Comparison of ENCODE assay signal across 1 cellular context in genomic region chr6:154411076-154411475, GRCh38.
TF ChIP-seq lines count a peak whose summit lies in the region.

No MANE protein-coding gene starts in this region.

TF ChIP-seq in WTC11, 78 proteins besides CTCF, POLR2A, EP300 and RAD21 (continued from another document):
- no peak for TF ChIP-seq ZBTB43 (CRISPR knock-in tag; IDR thresholded peaks at IDR 0.05)
- TF ChIP-seq ZNF512 (CRISPR knock-in tag; IDR thresholded peaks at IDR 0.05; ENCODE audit: borderline replicate concordance) = no peak
- TF ChIP-seq ZNF425 (CRISPR knock-in tag; conservative IDR thresholded peaks at IDR 0.05) = no peak
- no peak for TF ChIP-seq ZNF281 (CRISPR knock-in tag; IDR thresholded peaks at IDR 0.05)
- TF ChIP-seq ZNF263 (CRISPR knock-in tag; IDR thresholded peaks at IDR 0.05; ENCODE audit: low read depth) = no peak
